ENCODE assay signal across 11 cellular contexts in the genomic region with DNA sequence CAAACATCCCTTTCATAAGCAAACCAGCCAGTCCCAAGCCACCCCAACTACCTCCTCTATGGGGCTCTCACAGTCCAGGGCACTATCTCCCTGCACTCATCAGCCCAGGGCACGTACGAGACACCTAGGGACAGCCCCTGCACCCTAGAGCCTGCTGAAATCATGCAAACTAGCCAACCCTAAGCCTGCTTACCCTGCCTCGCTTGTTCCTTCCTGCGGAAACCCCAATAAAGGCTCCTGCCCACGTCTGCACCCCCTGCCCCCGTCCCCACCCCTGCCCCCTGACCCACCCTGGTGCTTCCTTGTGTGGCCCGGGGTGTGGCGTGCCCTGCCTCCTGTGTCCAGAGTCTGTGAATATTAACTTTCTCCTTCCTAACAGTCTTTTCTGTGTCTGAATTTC.
DNase-seq lines count a peak whose midpoint lies in the region; ATAC-seq, FAIRE-seq and TF ChIP-seq lines count a peak whose summit lies in the region.
"Had no signal": no experiment of that assay in that cellular context is flagged by ENCODE, and none has a peak within 500 bp of the region (broad histone marks: within the 10 kb centered on the region; RNA-seq: fewer than 3 reads in every experiment).

No MANE protein-coding gene starts in this region.

- FAIRE-seq in GM12878 (lab: Jason Lieb, UNC) = no peak
- no peak for FAIRE-seq in frontal cortex (lab: Jason Lieb, UNC)
- FAIRE-seq: TTC549 had no signal

- H3K27ac Mint-ChIP-seq in CD4-positive, alpha-beta T cell = no peak overlapping the region

- SMC1A ChIA-PET in GM12878 (lab: Charles Lee; ENCODE audit: uncharacterized antibody, unreplicated experiment) = interaction anchor here (1.2 kb wide), 1 partner anchor 39 kb away, joined by 7 read pairs; no protein-coding TSS in a partner anchor

- no peak for TF ChIP-seq POLR2A in GM12878 (IDR thresholded peaks at IDR 0.05; ENCODE audit: low read depth, low read length)

- H4K20me1 ChIP-seq in GM12878 (ENCODE audit: control insufficient read depth, insufficient read depth) = no peaks in the 10 kb centered on the region

- DNase-seq in CD4-positive, alpha-beta T cell = peak in 3 of 10 experiments; percentile 11 to 21 (median 14)
- DNase-seq in GM12878 (ENCODE audit: low read depth, low spot score) (peak; percentile 57), NCI-H1048 (lab: John Stamatoyannopoulos, UW) (no peak), NCI-H1092 (lab: John Stamatoyannopoulos, UW) (no peak), frontal cortex (ENCODE audit: low spot score in 2 of 2) (no peak), NCI-H526 treated with DMSO at 0.1 percent for 48 hours (lab: John Stamatoyannopoulos, UW) (no peak)
- DNase-seq: testis had no signal

- peak; percentile 32 for ATAC-seq in CD4-positive, alpha-beta T cell (ENCODE audit: poor library complexity)
- ATAC-seq in GM21367 (IDR thresholded peaks at IDR 0.05; ENCODE audit: unreplicated experiment) = peak; percentile 63
- ATAC-seq in HG03469 (IDR thresholded peaks at IDR 0.05; ENCODE audit: unreplicated experiment) = peak; percentile 79
- peak; percentile 60 for ATAC-seq in GM12878
- ATAC-seq: HCT116 had no signal

- under 1% methylated on average over 8 of the region's 8 CpGs for WGBS in GM12878 (ENCODE audit: insufficient coverage, insufficient replicate concordance, low lambda C conversion rate, missing lambda C conversion rate)

- intact Hi-C loops in CD4-positive, alpha-beta T cell (cut with DNase I, micrococcal nuclease) = loop anchor here (5.0 kb wide), 3 partner anchors 38 to 138 kb away; a partner anchor contains a TSS
- intact Hi-C loops in GM12878 (cut with micrococcal nuclease; ENCODE audit: unreplicated experiment) = no loop called here

- peaks cover 5% of the 10 kb centered on the region for H3K9me3 ChIP-seq in CD4-positive, alpha-beta T cell (ENCODE audit: control insufficient read depth, low read length)
- H3K9me3 ChIP-seq in GM12878 (replicated peaks; ENCODE audit: control insufficient read depth, insufficient read depth, low read length) = no peaks in the 10 kb centered on the region; the same call in 2 of the 3 replicates
- H3K9me3 ChIP-seq: testis had no signal

- no peaks in the 10 kb centered on the region for H3K27me3 Mint-ChIP-seq in CD4-positive, alpha-beta T cell

- POLR2A ChIA-PET in CD4-positive, alpha-beta T cell (lab: Charles Lee) = no interaction called here
- POLR2A ChIA-PET in GM12878 (lab: Charles Lee) = interaction anchor here (1.5 kb wide), 1 partner anchor 38 kb away, joined by 4 read pairs; no protein-coding TSS in a partner anchor

- no peak for TF ChIP-seq RAD21 in GM12878 (IDR thresholded peaks at IDR 0.05; ENCODE audit: insufficient read depth, low read depth, low read length)

- peaks cover 72% of the 10 kb centered on the region for H3K4me1 Mint-ChIP-seq in CD4-positive, alpha-beta T cell (ENCODE audit: low read depth)

- H3K36me3 ChIP-seq in GM12878 (ENCODE audit: control insufficient read depth in 2 of 2, insufficient read depth in 2 of 2, low read length in 1 of 2) = no peaks in the 10 kb centered on the region

- in situ Hi-C loops in GM12878 (cut with MboI) = no loop called here

- no peaks in the 10 kb centered on the region for H3K27me3 ChIP-seq in CD4-positive, alpha-beta T cell (ENCODE audit: control insufficient read depth, insufficient read depth, low read length)
- H3K27me3 ChIP-seq in GM12878 (replicated peaks in 1 of 2; ENCODE audit: control insufficient read depth in 2 of 2, insufficient read depth in 2 of 2, low read length in 1 of 2) = no peaks in the 10 kb centered on the region; a peak in 1 of 4 replicates
- H3K27me3 ChIP-seq: testis had no signal

- no peak overlapping the region for H3K27ac ChIP-seq in CD4-positive, alpha-beta T cell (ENCODE audit: low read depth, low read length)
- no peak overlapping the region for H3K27ac ChIP-seq in GM12878 (ENCODE audit: control insufficient read depth, insufficient read depth)
- H3K27ac ChIP-seq: testis had no signal

- TF ChIP-seq CTCF in CD4-positive, alpha-beta T cell (IDR thresholded peaks at IDR 0.05) = no peak
- TF ChIP-seq CTCF in GM12878 (IDR thresholded peaks at IDR 0.05 in 2 of 3, conservative IDR thresholded peaks at IDR 0.05 in 1 of 3; ENCODE audit: control insufficient read depth in 2 of 3, extremely low read depth in 1 of 3, insufficient read depth in 1 of 3, low read depth in 3 of 3, low read length in 3 of 3) = peak in 1 of 3 experiments; percentile 24; a peak in 2 of 6 replicates

- H3K9me3 Mint-ChIP-seq in CD4-positive, alpha-beta T cell = no peaks in the 10 kb centered on the region

- no peak overlapping the region for H3K9ac ChIP-seq in GM12878 (ENCODE audit: control insufficient read depth, insufficient read depth, low read length)

- no peak overlapping the region for H3K4me3 ChIP-seq in GM12878
- H3K4me3 ChIP-seq: testis had no signal

- no peaks in the 10 kb centered on the region for H3K36me3 Mint-ChIP-seq in CD4-positive, alpha-beta T cell (ENCODE audit: low read depth)

- peak overlapping the region; percentile 75 for H3K4me3 Mint-ChIP-seq in CD4-positive, alpha-beta T cell

- CTCF ChIA-PET in CD4-positive, alpha-beta T cell (lab: Charles Lee) = no interaction called here
- CTCF ChIA-PET in GM12878 (lab: Yijun Ruan, JAX) = interaction anchor here (1.0 to 1.6 kb wide), 2 partner anchors 25 to 143 kb away, joined by 4 read pairs; no protein-coding TSS in a partner anchor

- no peaks in the 10 kb centered on the region for H3K79me2 ChIP-seq in GM12878 (ENCODE audit: control insufficient read depth, insufficient read depth, low read length)

- BruUV-seq in GM12878 (replicated peaks; lab: Mats Ljungman, UMichigan) = no TSS peak

- peaks cover 48% of the 10 kb centered on the region for H3K4me1 ChIP-seq in GM12878 (ENCODE audit: control insufficient read depth, insufficient read depth, low read length)
- H3K4me1 ChIP-seq: testis had no signal

- H3K4me2 ChIP-seq in GM12878 (ENCODE audit: control insufficient read depth, insufficient read depth) = peak overlapping the region; percentile 79

- TF ChIP-seq EP300 in GM12878 (IDR thresholded peaks at IDR 0.05; ENCODE audit: borderline replicate concordance in 1 of 2, control insufficient read depth in 1 of 2, low read depth in 2 of 2, low read length in 2 of 2) = no peak

- H2AFZ ChIP-seq in GM12878 (ENCODE audit: control insufficient read depth, low read depth, low read length) = peak overlapping the region; percentile 44

- RAD21 ChIA-PET in GM12878 (lab: Charles Lee; ENCODE audit: unreplicated experiment) = interaction anchor here (1.0 kb wide), 1 partner anchor 178 kb away, joined by 3 read pairs; no protein-coding TSS in a partner anchor

TF ChIP-seq in GM12878, 131 proteins besides CTCF, POLR2A, EP300 and RAD21:
- TF ChIP-seq POU2F2 (IDR thresholded peaks at IDR 0.05; ENCODE audit: borderline replicate concordance, low read depth, low read length) (peak; percentile 56; the same call in 1 of the 3 replicates), RFX5 (IDR thresholded peaks at IDR 0.05; ENCODE audit: low read depth, low read length) (no peak), BHLHE40 (IDR thresholded peaks at IDR 0.05; ENCODE audit: borderline replicate concordance in 1 of 2, low read depth in 2 of 2, low read length in 1 of 2) (peak in 1 of 2 experiments; percentile 20; a peak in 1 of 4 replicates), SRF (IDR thresholded peaks at IDR 0.05; ENCODE audit: low read depth in 2 of 2, low read length in 2 of 2) (peak; percentile 68 to 83; a peak in 3 of 4 replicates)
